Comparison of ENCODE assay signal across 8 cellular contexts in the genomic region with DNA sequence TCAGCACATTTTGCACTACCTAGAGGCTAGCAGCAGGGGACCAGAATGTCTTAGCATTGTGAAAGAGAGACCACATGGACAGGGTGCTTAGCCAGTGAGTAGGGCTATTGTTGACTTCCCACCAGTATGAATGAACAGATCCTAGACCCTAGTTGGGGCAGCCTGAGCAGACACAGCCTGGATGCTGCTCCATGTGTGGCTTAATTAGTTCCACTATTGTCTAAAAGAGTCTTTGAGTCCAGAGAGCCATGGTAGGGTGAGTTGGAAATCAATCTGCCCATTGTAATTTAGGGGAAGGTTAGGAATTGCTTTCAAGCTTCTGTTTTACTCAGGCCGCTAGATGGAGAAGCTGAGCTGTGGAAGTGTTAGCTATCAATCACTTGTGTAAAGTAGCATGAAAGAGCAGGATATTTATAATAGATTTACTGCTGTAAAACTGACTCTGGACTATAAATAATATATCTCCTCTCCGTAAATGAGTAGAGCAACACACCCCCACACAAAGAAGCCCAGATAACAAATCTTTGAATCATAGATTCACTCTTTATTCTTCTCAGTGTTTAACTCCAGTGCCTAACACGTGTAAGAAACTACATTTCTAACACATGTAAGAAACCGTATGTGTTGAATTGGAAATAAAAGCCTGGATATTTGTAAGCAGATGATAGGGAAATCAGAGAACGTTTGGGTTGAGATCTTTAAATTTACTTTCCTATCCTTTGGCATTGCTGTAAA. TPM values are rescaled to one million over a fixed set of nuclear protein-coding genes. Genes with fewer than 3 reads are reported as not detected.
A peak's percentile ranks its signal among the peaks of the same experiment; 100 is the strongest.
DNase-seq lines count a peak whose midpoint lies in the region; ATAC-seq and TF ChIP-seq lines count a peak whose summit lies in the region.

No MANE protein-coding gene starts in this region.

- peaks cover 19 to 45% of the 10 kb centered on the region in 2 donors for H3K4me1 ChIP-seq in naive thymus-derived CD4-positive, alpha-beta T cell (ENCODE audit: control insufficient read depth in 2 of 2, insufficient read depth in 2 of 2, low read length in 2 of 2)
- no peaks in the 10 kb centered on the region for H3K4me1 ChIP-seq in esophagus muscularis mucosa

- H3K27me3 Mint-ChIP-seq in naive thymus-derived CD4-positive, alpha-beta T cell = no peaks in the 10 kb centered on the region

- 25% methylated on average over 5 of the region's 5 CpGs for WGBS in esophagus muscularis mucosa

- no peaks in the 10 kb centered on the region for H3K9me3 ChIP-seq in naive thymus-derived CD4-positive, alpha-beta T cell (ENCODE audit: control insufficient read depth in 2 of 3, low read length in 3 of 3)
- no peaks in the 10 kb centered on the region for H3K9me3 ChIP-seq in esophagus muscularis mucosa

- DNase-seq in COLO668 (lab: John Stamatoyannopoulos, UW; ENCODE audit: unreplicated experiment) = peak; percentile 10
- DNase-seq in LNCaP clone FGC (ENCODE audit: low read depth) = peak; percentile 52
- peak; percentile 61 for DNase-seq in SK-N-DZ (ENCODE audit: low spot score)
- DNase-seq in naive thymus-derived CD4-positive, alpha-beta T cell = peak in 5 of 9 donors; percentile 42 to 55 (median 53)
- no peak for DNase-seq in esophagus muscularis mucosa (ENCODE audit: extremely low spot score)

- no peak for TF ChIP-seq EP300 in esophagus muscularis mucosa (IDR thresholded peaks at IDR 0.05)

- H3K4me1 Mint-ChIP-seq in naive thymus-derived CD4-positive, alpha-beta T cell = peaks cover 31 to 76% (median 60%) of the 10 kb centered on the region in 7 donors

- CTCF ChIA-PET in naive thymus-derived CD4-positive, alpha-beta T cell (lab: Charles Lee) = interaction anchor here (0.6 to 3.6 kb wide), 9 partner anchors 12 to 425 kb away, joined by 3 to 21 read pairs (median 9); partner anchors contain the start of genes ATG3, SLC35A5 and SLC9C1

- H3K9me3 Mint-ChIP-seq in naive thymus-derived CD4-positive, alpha-beta T cell = no peaks in the 10 kb centered on the region

- no peaks in the 10 kb centered on the region for H3K36me3 ChIP-seq in naive thymus-derived CD4-positive, alpha-beta T cell (ENCODE audit: control insufficient read depth in 2 of 3, insufficient read depth in 3 of 3, low read length in 3 of 3)
- H3K36me3 ChIP-seq in esophagus muscularis mucosa = no peaks in the 10 kb centered on the region

- intact Hi-C loops in naive thymus-derived CD4-positive, alpha-beta T cell (cut with micrococcal nuclease) = loop anchor here (1.0 to 10.0 kb wide), 11 partner anchors 8 to 838 kb away; partner anchors contain the start of gene CD200R1 (in 1 of the 2)
- intact Hi-C loops in esophagus muscularis mucosa (cut with DNase I) = no loop called here

- POLR2A ChIA-PET in naive thymus-derived CD4-positive, alpha-beta T cell (lab: Charles Lee) = interaction anchor here (1.0 to 2.3 kb wide), 3 partner anchors 9 to 196 kb away, joined by 3 to 9 read pairs (median 8); no protein-coding TSS in a partner anchor

- TF ChIP-seq CTCF in LNCaP clone FGC (IDR thresholded peaks at IDR 0.05; ENCODE audit: control insufficient read depth, extremely low read depth, insufficient read depth) (peak; percentile 82), esophagus muscularis mucosa (IDR thresholded peaks at IDR 0.05) (peak in 1 of 3 experiments; percentile 30)

- no peak for TF ChIP-seq POLR2A in esophagus muscularis mucosa (IDR thresholded peaks at IDR 0.05; ENCODE audit: low read depth)

- H3K27ac Mint-ChIP-seq in naive thymus-derived CD4-positive, alpha-beta T cell = peak overlapping the region in 8 of 9 donors; percentile 0 to 99 (median 96)

- H3K4me3 Mint-ChIP-seq in naive thymus-derived CD4-positive, alpha-beta T cell = peak overlapping the region in 2 of 10 donors; percentile 3 to 21

- no peak overlapping the region for H3K27ac ChIP-seq in naive thymus-derived CD4-positive, alpha-beta T cell (ENCODE audit: low read depth, low read length)
- no peak overlapping the region for H3K27ac ChIP-seq in esophagus muscularis mucosa (replicated peaks in 1 of 4)

- peaks cover 0 to 4% (median 0%) of the 10 kb centered on the region in 5 donors for H3K36me3 Mint-ChIP-seq in naive thymus-derived CD4-positive, alpha-beta T cell

- H3K27me3 ChIP-seq in naive thymus-derived CD4-positive, alpha-beta T cell (ENCODE audit: control insufficient read depth in 2 of 2, insufficient read depth in 2 of 2, low read length in 2 of 2) = no peaks in the 10 kb centered on the region
- no peaks in the 10 kb centered on the region for H3K27me3 ChIP-seq in esophagus muscularis mucosa

- ATAC-seq in GM19438 (IDR thresholded peaks at IDR 0.05; ENCODE audit: low read depth, unreplicated experiment) (peak; percentile 27), esophagus mucosa (peak; percentile 60), HG03025 (IDR thresholded peaks at IDR 0.05; ENCODE audit: low FRiP score, unreplicated experiment) (no peak)
- ATAC-seq in naive thymus-derived CD4-positive, alpha-beta T cell = no peak

- H3K4me3 ChIP-seq in LNCaP clone FGC (ENCODE audit: low read depth, low read length) (no peak overlapping the region), esophagus muscularis mucosa (no peak overlapping the region)
- H3K4me3 ChIP-seq in naive thymus-derived CD4-positive, alpha-beta T cell (ENCODE audit: low read length) = no peak overlapping the region

RNA-seq across cellular contexts. Expression of gene GCSAM, which starts 4.1 kb away (rescaled TPM):
- not detected in 2 replicates for polyA plus RNA-seq in SK-N-DZ (2014; cell fraction: cytosol; rRNA removed)
- polyA plus RNA-seq in SK-N-DZ (2014; cell fraction: nucleus; rRNA removed) = not detected in 2 replicates
- total RNA-seq in esophagus mucosa (1.1 TPM), esophagus muscularis mucosa (under 1 TPM in 1 of 4 donors, not detected in 3; 0.33 TPM)
- 10 to 100 TPM in 4 of 5 experiments, 1 to 10 TPM in 1; 5.5 to 28.5 (median 18.5) TPM for total RNA-seq in naive thymus-derived CD4-positive, alpha-beta T cell
- 10 to 100 TPM; 27.7 to 38.8 TPM for polyA plus RNA-seq in naive thymus-derived CD4-positive, alpha-beta T cell

RNA-seq across cellular contexts. Expression of gene C3orf52, which starts 50.9 kb away (rescaled TPM):
- polyA plus RNA-seq in SK-N-DZ (2014; cell fraction: cytosol; rRNA removed) = 1.2 and 2.1 TPM in 2 replicates
- polyA plus RNA-seq in SK-N-DZ (2014; cell fraction: nucleus; rRNA removed) = 1.6 and 2.4 TPM in 2 replicates
- total RNA-seq in esophagus mucosa = 3.3 TPM
- 10 to 100 TPM in 1 of 5 experiments, 1 to 10 TPM in 4; 1.2 to 12.3 (median 1.9) TPM for total RNA-seq in naive thymus-derived CD4-positive, alpha-beta T cell
- polyA plus RNA-seq in naive thymus-derived CD4-positive, alpha-beta T cell = 1 to 10 TPM; 1.3 to 2.1 TPM
- total RNA-seq in esophagus muscularis mucosa = 1 to 10 TPM; 1.7 to 3.3 (median 2.6) TPM

Comparison
In these comparisons a context has a peak if more than half of its experiments do, and no peak if none do; other contexts are left out.
1. ATAC-seq: peak in GM19438 (single experiment) and esophagus mucosa (single experiment); none in naive thymus-derived CD4-positive, alpha-beta T cell (single experiment) and HG03025 (single experiment).